ENCODE assay signal across 13 cellular contexts in the genomic region with DNA sequence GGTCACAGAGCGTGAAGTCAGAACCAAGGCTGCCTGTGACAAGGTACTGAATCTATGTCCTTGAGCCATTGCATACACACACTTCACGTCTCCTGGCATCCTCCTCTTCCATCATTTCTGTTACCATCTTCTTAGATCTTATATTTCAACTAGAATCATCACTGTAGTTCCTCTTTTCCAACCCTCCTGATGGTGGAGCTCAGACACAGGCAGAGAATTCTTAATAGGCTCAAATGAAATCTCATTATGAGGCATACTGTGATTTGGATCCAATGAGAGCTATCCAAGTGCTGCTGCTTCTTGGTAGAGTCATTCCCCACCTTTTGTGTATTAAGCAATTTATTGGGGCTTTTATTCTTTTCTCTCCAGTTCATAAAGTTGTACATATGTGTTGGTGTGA.
A peak's percentile ranks its signal among the peaks of the same experiment; 100 is the strongest.
DNase-seq lines count a peak whose midpoint lies in the region; ATAC-seq and TF ChIP-seq lines count a peak whose summit lies in the region.
"Had no signal": no experiment of that assay in that cellular context is flagged by ENCODE, and none has a peak within 500 bp of the region (broad histone marks: within the 10 kb centered on the region; RNA-seq: fewer than 3 reads in every experiment).

No MANE protein-coding gene starts in this region.

- no peak overlapping the region for H3K4me3 ChIP-seq in PC-3 (ENCODE audit: low read length)
- no peak overlapping the region for H3K4me3 ChIP-seq in foreskin fibroblast (ENCODE audit: low read depth in 1 of 2, low read length in 2 of 2)
- H3K4me3 ChIP-seq: HAP-1 had no signal

- H3F3A ChIP-seq in PC-3 (ENCODE audit: low read length, unreplicated experiment) = no peaks in the 10 kb centered on the region

- no peaks in the 10 kb centered on the region for H3K4me1 ChIP-seq in PC-3 (ENCODE audit: insufficient read depth, low read length)
- H3K4me1 ChIP-seq: HAP-1 had no signal

- POLR2A ChIA-PET in PC-3 (lab: Charles Lee; ENCODE audit: unreplicated experiment) = no interaction called here

- H2AFZ ChIP-seq in PC-3 (ENCODE audit: low read length) = no peak overlapping the region

- TF ChIP-seq CTCF in PC-3 (conservative IDR thresholded peaks at IDR 0.05; ENCODE audit: low read depth, low read length) (0 out of 2 replicates have a peak, but pooled peaks have one; percentile 11), foreskin fibroblast (IDR thresholded peaks at IDR 0.05; ENCODE audit: low read depth, low read length) (no peak), omental fat pad (IDR thresholded peaks at IDR 0.05) (no peak)

- no peaks in the 10 kb centered on the region for H3K79me2 ChIP-seq in PC-3 (ENCODE audit: low read length)

- H3K27ac ChIP-seq in PC-3 (ENCODE audit: low read length) = no peak overlapping the region

- no peak overlapping the region for H3K4me2 ChIP-seq in PC-3 (ENCODE audit: low read length)

- peaks cover 65% of the 10 kb centered on the region for H3K27me3 ChIP-seq in PC-3 (ENCODE audit: low read length)

- no peaks in the 10 kb centered on the region for H3K36me3 ChIP-seq in PC-3 (ENCODE audit: low read depth, low read length)
- H3K36me3 ChIP-seq: HAP-1 had no signal

- H3K9me2 ChIP-seq in PC-3 (replicated peaks; ENCODE audit: low read length) = no peaks in the 10 kb centered on the region

- ATAC-seq in PC-3 = no peak
- ATAC-seq in HG02642 (IDR thresholded peaks at IDR 0.05; ENCODE audit: poor library complexity, unreplicated experiment) = no peak
- no peak for ATAC-seq in omental fat pad (ENCODE audit: low FRiP score)
- ATAC-seq: activated naive CD8-positive, alpha-beta T cell treated with anti-CD3 and anti-CD28 coated beads, Interleukin-2, amount 50 U/mL, for 24 hours had no signal

- no peaks in the 10 kb centered on the region for H3K9me3 ChIP-seq in PC-3 (ENCODE audit: low read length)
- H3K9me3 ChIP-seq: HAP-1 had no signal

- no peaks in the 10 kb centered on the region for H4K20me1 ChIP-seq in PC-3 (ENCODE audit: low read length)

- DNase-seq in DMS153 (lab: John Stamatoyannopoulos, UW) (peak; percentile 23), M059J (ENCODE audit: low read depth) (peak; percentile 3), PC-3 (peak; percentile 6), kidney tubule cell (ENCODE audit: low spot score) (peak; percentile 3), foreskin fibroblast (no peak), omental fat pad (ENCODE audit: low spot score) (no peak)
- no peak for DNase-seq in activated naive CD4-positive, alpha-beta T cell treated with anti-CD3 and anti-CD28 coated beads, Interleukin-2, amount 50 U/mL, for 16 hours
- DNase-seq: activated CD4-positive, alpha-beta T cell treated with anti-CD3 and anti-CD28 coated beads, Interleukin-2, amount 50 U/mL, for 1 hour; activated naive CD8-positive, alpha-beta T cell treated with anti-CD3 and anti-CD28 coated beads, Interleukin-2, amount 50 U/mL, for 24 hours; stimulated activated CD4-positive, alpha-beta T cell treated with anti-CD3 and anti-CD28 coated beads, Interleukin-4, amount 100 ng/mL, for 1 hour; substantia nigra had no signal

- no peak overlapping the region for H3K9ac ChIP-seq in PC-3 (ENCODE audit: low read length)

- BruUV-seq in PC-3 (replicated peaks; lab: Mats Ljungman, UMichigan) = no TSS peak

- CTCF ChIA-PET in PC-3 (lab: Charles Lee) = interaction anchor here (0.5 kb wide), 1 partner anchor 11 kb away, joined by 4 read pairs; no protein-coding TSS in a partner anchor

- intact Hi-C loops in PC-3 (cut with micrococcal nuclease) = no loop called here

Comparison
In these comparisons a context has a peak if more than half of its experiments do, and no peak if none do; other contexts are left out.
1. DNase-seq: peak in DMS153 (single experiment), M059J (single experiment), PC-3 (single experiment) and kidney tubule cell (single experiment); none in foreskin fibroblast (0 of 2), omental fat pad (single experiment) and activated naive CD4-positive, alpha-beta T cell treated with anti-CD3 and anti-CD28 coated beads, Interleukin-2, amount 50 U/mL, for 16 hours (single experiment).